14 cellular contexts compared by ENCODE assay signal in the genomic region with DNA sequence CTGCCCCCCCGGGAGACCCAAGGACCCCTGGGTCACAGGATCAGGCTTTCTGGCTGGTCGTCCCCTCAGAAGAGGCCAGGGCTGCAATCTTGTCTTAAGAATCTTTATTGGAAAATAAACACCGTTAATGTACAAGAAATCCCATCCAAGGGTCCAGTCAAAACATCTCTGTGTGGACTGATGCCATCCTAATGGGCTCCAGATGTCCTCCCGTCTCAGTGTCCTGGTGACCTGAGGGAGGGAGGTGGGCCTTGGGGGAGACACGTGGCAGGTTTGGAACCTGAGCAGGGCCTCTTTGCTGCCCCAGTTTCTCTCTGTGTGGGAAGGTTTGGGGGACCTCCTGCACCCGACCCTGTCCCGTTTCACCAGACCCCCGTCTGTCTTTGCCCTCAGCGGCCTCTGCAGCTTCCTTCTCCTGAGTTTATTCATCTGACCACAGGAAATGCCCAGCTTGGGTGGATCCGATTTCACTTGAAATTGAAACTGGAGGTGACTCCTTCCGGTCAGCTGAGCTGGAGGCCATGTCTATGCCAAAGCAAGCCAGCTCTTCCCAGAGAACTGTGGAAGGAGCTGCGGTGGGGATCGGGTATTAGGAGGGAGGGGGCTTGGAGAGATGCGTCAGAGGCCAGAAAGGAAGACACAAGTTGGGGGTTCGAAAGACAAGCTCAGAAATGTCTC.
A peak's percentile ranks its signal among the peaks of the same experiment; 100 is the strongest.
DNase-seq lines count a peak whose midpoint lies in the region; ATAC-seq and TF ChIP-seq lines count a peak whose summit lies in the region.
"Had no signal": no experiment of that assay in that cellular context is flagged by ENCODE, and none has a peak within 500 bp of the region (broad histone marks: within the 10 kb centered on the region; RNA-seq: fewer than 3 reads in every experiment).

No MANE protein-coding gene starts in this region.

- TF ChIP-seq CTCF in fibroblast of the aortic adventitia (IDR thresholded peaks at IDR 0.05; ENCODE audit: insufficient read depth, low read length) = no peak

- intact Hi-C loops in sciatic nerve (cut with DNase I) = loop anchor here (5.0 kb wide), 1 partner anchor 787 kb away; no protein-coding TSS in a partner anchor

- peak; percentile 39 for DNase-seq in GM04503 (ENCODE audit: low read depth)
- peak; percentile 66 for DNase-seq in RPMI7951 (ENCODE audit: low read depth)
- peak; percentile 49 for DNase-seq in fibroblast of the aortic adventitia (ENCODE audit: low read depth)
- no peak for DNase-seq in sciatic nerve (ENCODE audit: low spot score)
- DNase-seq in NCI-H128 (lab: John Stamatoyannopoulos, UW; ENCODE audit: unreplicated experiment) = no peak
- no peak for DNase-seq in cerebellum (ENCODE audit: low spot score)
- DNase-seq: activated CD4-positive, alpha-beta T cell treated with anti-CD3 and anti-CD28 coated beads for 4 hours; activated naive CD4-positive, alpha-beta T cell treated with anti-CD3 and anti-CD28 coated beads, Interleukin-2, amount 50 U/mL, for 16 hours; caudate nucleus; CD4-positive, CD25-positive, alpha-beta regulatory T cell; head of caudate nucleus; NCI-H748 treated with DMSO at 0.1 percent for 48 hours had no signal

- ATAC-seq in sciatic nerve = peak; percentile 90
- no peak for ATAC-seq in GM18858 (IDR thresholded peaks at IDR 0.05; ENCODE audit: unreplicated experiment)

- H3K4me3 ChIP-seq in fibroblast of the aortic adventitia (ENCODE audit: low read depth, low read length) = no peak overlapping the region
- H3K4me3 ChIP-seq: vagina had no signal

Comparison
In these comparisons a context has a peak if more than half of its experiments do, and no peak if none do; other contexts are left out.
1. DNase-seq: peak in GM04503 (single experiment), RPMI7951 (single experiment) and fibroblast of the aortic adventitia (single experiment); none in sciatic nerve (single experiment), NCI-H128 (single experiment) and cerebellum (single experiment).